ENCODE assay signal across 22 cellular contexts in genomic region chr7:110988890-110989501, GRCh38.
DNase-seq lines count a peak whose midpoint lies in the region; ATAC-seq and TF ChIP-seq lines count a peak whose summit lies in the region.
"Had no signal": no experiment of that assay in that cellular context is flagged by ENCODE, and none has a peak within 500 bp of the region (broad histone marks: within the 10 kb centered on the region; RNA-seq: fewer than 3 reads in every experiment).

No MANE protein-coding gene starts in this region.

- H3K9me3 Mint-ChIP-seq in activated CD4-positive, alpha-beta T cell treated with anti-CD3 and anti-CD28 coated beads for 36 hours (ENCODE audit: low read depth), result no peaks in the 10 kb centered on the region
- H3K9me3 Mint-ChIP-seq: CD8-positive, alpha-beta T cell; HFFc6 had no signal

- no peak overlapping the region for H3K27ac Mint-ChIP-seq in activated CD4-positive, alpha-beta T cell treated with anti-CD3 and anti-CD28 coated beads for 36 hours
- H3K27ac Mint-ChIP-seq: CD8-positive, alpha-beta T cell; HFFc6 had no signal

- H3K27me3 ChIP-seq in brain microvascular endothelial cell (replicated peaks), result no peaks in the 10 kb centered on the region

- POLR2A ChIA-PET in activated CD4-positive, alpha-beta T cell treated with anti-CD3 and anti-CD28 coated beads for 36 hours (lab: Charles Lee), result no interaction called here

- CTCF ChIA-PET in activated CD4-positive, alpha-beta T cell treated with anti-CD3 and anti-CD28 coated beads for 36 hours (lab: Charles Lee), result no interaction called here

- H3K4me3 ChIP-seq in fibroblast of mammary gland (ENCODE audit: control insufficient read depth, low read depth, low read length), result no peak overlapping the region
- no peak overlapping the region for H3K4me3 ChIP-seq in brain microvascular endothelial cell (ENCODE audit: low read depth, low read length)
- H3K4me3 ChIP-seq: SK-N-MC had no signal

- peaks cover 18% of the 10 kb centered on the region for H3K4me1 Mint-ChIP-seq in activated CD4-positive, alpha-beta T cell treated with anti-CD3 and anti-CD28 coated beads for 36 hours

- intact Hi-C loops in Right ventricle myocardium inferior (cut with DNase I), result loop anchor here (5.0 kb wide), 1 partner anchor 88 kb away; no protein-coding TSS in a partner anchor
- intact Hi-C loops in left ventricle myocardium superior (cut with micrococcal nuclease), result no loop called here
- intact Hi-C loops in activated CD4-positive, alpha-beta T cell treated with anti-CD3 and anti-CD28 coated beads for 36 hours (cut with DNase I, micrococcal nuclease), result no loop called here

- H3K4me3 Mint-ChIP-seq in activated CD4-positive, alpha-beta T cell treated with anti-CD3 and anti-CD28 coated beads for 36 hours, result no peak overlapping the region
- H3K4me3 Mint-ChIP-seq: CD8-positive, alpha-beta T cell; HFFc6 had no signal

- H3K27ac ChIP-seq in brain microvascular endothelial cell, result no peak overlapping the region
- H3K27ac ChIP-seq: KMS-11, SK-N-MC had no signal

- in situ Hi-C loops in brain microvascular endothelial cell (cut with HindIII; ENCODE audit: low pct_ligation_motif_present, low sequenced_read_pairs), result no loop called here

- no peaks in the 10 kb centered on the region for H3K27me3 Mint-ChIP-seq in activated CD4-positive, alpha-beta T cell treated with anti-CD3 and anti-CD28 coated beads for 36 hours

- no peaks in the 10 kb centered on the region for H3K36me3 ChIP-seq in brain microvascular endothelial cell (replicated peaks)

- DNase-seq in Right ventricle myocardium inferior (ENCODE audit: missing footprints) (peak; percentile 56), left ventricle myocardium superior (no peak), M059J (ENCODE audit: low read depth) (peak; percentile 19), fibroblast of mammary gland (ENCODE audit: low read depth) (peak; percentile 22), stromal cell of bone marrow (ENCODE audit: low read depth) (peak; percentile 8), brain microvascular endothelial cell (no peak), GOT3 (lab: John Stamatoyannopoulos, UW) (no peak)
- DNase-seq in activated CD4-positive, alpha-beta T cell treated with anti-CD3 and anti-CD28 coated beads for 36 hours, result no peak
- DNase-seq: AML-193; C1 segment of cervical spinal cord; CD8-positive, alpha-beta T cell; GF-D8; H7; HFFc6; NCI-H1694 treated with DMSO at 0.1 percent for 48 hours; NCI-H2081 treated with DMSO at 0.1 percent for 48 hours; NCI-H2171 treated with DMSO at 0.1 percent for 48 hours; NCI-H524 treated with DMSO at 0.1 percent for 48 hours; SHP77 treated with DMSO at 0.1 percent for 48 hours had no signal

- ATAC-seq in Right ventricle myocardium inferior (no peak), left ventricle myocardium superior (no peak)
- no peak for ATAC-seq in activated CD4-positive, alpha-beta T cell treated with anti-CD3 and anti-CD28 coated beads for 36 hours
- ATAC-seq: HepG2 had no signal

- H3K36me3 Mint-ChIP-seq in activated CD4-positive, alpha-beta T cell treated with anti-CD3 and anti-CD28 coated beads for 36 hours (ENCODE audit: low read depth), result no peaks in the 10 kb centered on the region
- H3K36me3 Mint-ChIP-seq: CD8-positive, alpha-beta T cell had no signal

- TF ChIP-seq CTCF in fibroblast of mammary gland (conservative IDR thresholded peaks at IDR 0.05; ENCODE audit: control insufficient read depth, insufficient read depth, low read depth, low read length), result no peak
- no peak for TF ChIP-seq CTCF in brain microvascular endothelial cell (IDR thresholded peaks at IDR 0.05; ENCODE audit: low read depth, low read length, missing control alignments)

Comparison
In these comparisons a context has a peak if more than half of its experiments do, and no peak if none do; other contexts are left out.
1. DNase-seq: peak in Right ventricle myocardium inferior (single experiment), M059J (single experiment), fibroblast of mammary gland (single experiment) and stromal cell of bone marrow (single experiment); none in left ventricle myocardium superior (single experiment), activated CD4-positive, alpha-beta T cell treated with anti-CD3 and anti-CD28 coated beads for 36 hours (single experiment), brain microvascular endothelial cell (single experiment) and GOT3 (single experiment).